Comparison of ENCODE assay signal across 9 cellular contexts in the genomic region with DNA sequence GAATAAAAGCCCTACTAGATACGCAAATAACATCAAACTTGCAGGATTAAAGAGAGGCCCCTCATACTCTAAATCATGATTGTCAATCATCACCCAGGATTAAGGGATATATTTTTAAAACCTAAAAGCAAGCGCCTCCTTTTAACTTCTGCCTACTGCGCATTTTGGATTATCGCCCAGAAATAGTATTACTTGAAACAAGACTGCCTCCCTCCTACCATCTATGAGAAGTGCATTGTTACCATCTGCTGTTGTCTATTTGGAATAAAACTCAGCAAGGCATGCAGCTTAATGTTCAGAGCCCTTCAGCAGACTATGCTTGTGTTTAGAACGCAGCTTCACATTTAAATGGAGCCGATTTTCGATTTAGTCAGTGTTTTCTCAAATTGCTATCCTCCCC.
DNase-seq lines count a peak whose midpoint lies in the region; ATAC-seq, FAIRE-seq and TF ChIP-seq lines count a peak whose summit lies in the region.
"Had no signal": no experiment of that assay in that cellular context is flagged by ENCODE, and none has a peak within 500 bp of the region (broad histone marks: within the 10 kb centered on the region; RNA-seq: fewer than 3 reads in every experiment).

No MANE protein-coding gene starts in this region.

- H3K4me1 ChIP-seq in Karpas-422 (ENCODE audit: low read length): no peaks in the 10 kb centered on the region
- H3K4me1 ChIP-seq: lower lobe of right lung had no signal

- ATAC-seq in GM19467 (IDR thresholded peaks at IDR 0.05; ENCODE audit: unreplicated experiment): no peak

- no peaks in the 10 kb centered on the region for H4K20me1 ChIP-seq in Karpas-422 (ENCODE audit: insufficient read depth, low read depth, low read length)

- H3K4me3 ChIP-seq in fibroblast of villous mesenchyme (ENCODE audit: low read depth, low read length): no peak overlapping the region
- no peak overlapping the region for H3K4me3 ChIP-seq in Karpas-422 (ENCODE audit: low read length)
- H3K4me3 ChIP-seq: lower lobe of right lung had no signal

- no peaks in the 10 kb centered on the region for H3K36me3 ChIP-seq in Karpas-422 (ENCODE audit: insufficient read depth, low read length)
- H3K36me3 ChIP-seq: lower lobe of right lung had no signal

- H2AFZ ChIP-seq in Karpas-422 (ENCODE audit: low read length): no peak overlapping the region

- H3K27ac ChIP-seq in Karpas-422 (ENCODE audit: low read length): no peak overlapping the region
- H3K27ac ChIP-seq: lower lobe of right lung had no signal

- no peaks in the 10 kb centered on the region for H3K9me3 ChIP-seq in Karpas-422 (ENCODE audit: low read length)
- H3K9me3 ChIP-seq: lower lobe of right lung had no signal

- no peaks in the 10 kb centered on the region for H3K79me2 ChIP-seq in Karpas-422 (ENCODE audit: low read length)

- peak; percentile 26 for TF ChIP-seq CTCF in AG09319 (IDR thresholded peaks at IDR 0.05; ENCODE audit: low read depth, low read length)
- peak; percentile 30 for TF ChIP-seq CTCF in fibroblast of villous mesenchyme (IDR thresholded peaks at IDR 0.05; ENCODE audit: insufficient read depth, low read depth, low read length)

- no peak overlapping the region for H3K4me2 ChIP-seq in Karpas-422 (ENCODE audit: low read depth, low read length, poor library complexity, severe bottlenecking)

- peak; percentile 81 for FAIRE-seq in HTR-8/SVneo (lab: Jason Lieb, UNC)

- H3K9ac ChIP-seq in Karpas-422 (ENCODE audit: low read length): no peak overlapping the region

- no peak for DNase-seq in AG09319 (ENCODE audit: extremely low read depth, low read depth)
- DNase-seq in HTR-8/SVneo (ENCODE audit: insufficient read length, low spot score): no peak
- peak; percentile 100 for DNase-seq in NCI-H82 treated with DMSO at 0.1 percent for 48 hours (lab: John Stamatoyannopoulos, UW; ENCODE audit: unreplicated experiment)
- peak; percentile 25 for DNase-seq in fibroblast of villous mesenchyme (ENCODE audit: low read depth)
- no peak for DNase-seq in Karpas-422
- DNase-seq in amniotic stem cell (lab: John Stamatoyannopoulos, UW): no peak
- DNase-seq in NCI-H187 (lab: John Stamatoyannopoulos, UW): no peak
- DNase-seq: lower lobe of right lung had no signal

- no peaks in the 10 kb centered on the region for H3K9me2 ChIP-seq in Karpas-422 (replicated peaks; ENCODE audit: insufficient read depth, low read length)

- H3K27me3 ChIP-seq in Karpas-422 (ENCODE audit: low read length): no peaks in the 10 kb centered on the region

Comparison
In these comparisons a context has a peak if more than half of its experiments do, and no peak if none do; other contexts are left out.
1. DNase-seq: peak in NCI-H82 treated with DMSO at 0.1 percent for 48 hours (single experiment) and fibroblast of villous mesenchyme (single experiment); none in AG09319 (single experiment), HTR-8/SVneo (single experiment), Karpas-422 (single experiment), amniotic stem cell (single experiment) and NCI-H187 (0 of 2).